In the genomic region with DNA sequence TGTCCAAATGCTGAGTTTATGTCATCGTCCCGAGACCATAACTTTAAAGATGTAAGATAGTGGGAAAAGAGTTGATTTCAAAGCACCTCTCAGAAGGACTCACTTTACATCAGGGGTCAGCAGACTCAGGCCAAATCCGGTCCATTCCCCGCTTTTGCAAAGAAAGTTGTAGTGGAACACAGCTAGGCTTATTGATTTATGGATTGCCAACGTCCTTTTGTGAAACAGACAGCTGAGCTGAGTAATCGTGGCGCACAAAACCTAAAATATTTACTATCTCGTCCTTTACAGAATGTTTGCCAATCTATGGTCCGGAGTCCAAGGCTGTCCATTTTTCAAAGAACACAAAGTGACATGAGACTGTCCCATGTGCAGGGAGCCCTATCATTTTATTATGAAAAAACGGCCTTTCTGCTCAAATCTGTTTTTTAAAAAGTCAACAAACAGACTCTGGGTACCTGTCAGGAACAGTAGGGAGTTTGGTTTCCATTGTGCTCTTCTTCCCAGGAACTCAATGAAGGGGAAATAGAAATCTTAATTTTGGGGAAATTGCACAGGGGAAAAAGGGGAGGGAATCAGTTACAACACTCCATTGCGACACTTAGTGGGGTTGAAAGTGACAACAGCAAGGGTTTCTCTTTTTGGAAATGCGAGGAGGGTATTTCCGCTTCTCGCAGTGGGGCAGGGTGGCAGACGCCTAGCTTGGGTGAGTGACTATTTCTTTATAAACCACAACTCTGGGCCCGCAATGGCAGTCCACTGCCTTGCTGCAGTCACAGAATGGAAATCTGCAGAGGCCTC, we compare ENCODE assay signal across 14 cellular contexts. TPM values are rescaled to one million over a fixed set of nuclear protein-coding genes. Genes with fewer than 3 reads are reported as not detected.
DNase-seq lines count a peak whose midpoint lies in the region; ATAC-seq and TF ChIP-seq lines count a peak whose summit lies in the region.
"Had no signal": no experiment of that assay in that cellular context is flagged by ENCODE, and none has a peak within 500 bp of the region (broad histone marks: within the 10 kb centered on the region; RNA-seq: fewer than 3 reads in every experiment).

IL1RN (plus strand) TSS at position 754 of the 801 bp plus-strand sequence; CDS start at position 781, 27 bp downstream.

- peak; percentile 9 for TF ChIP-seq CTCF in GM06990 (IDR thresholded peaks at IDR 0.05; ENCODE audit: insufficient read depth, low read length, poor library complexity, severe bottlenecking)

- H2AK5ac ChIP-seq in trophoblast cell (ENCODE audit: low read length) = no peak within 1 kb of the TSS

- H3K14ac ChIP-seq in trophoblast cell (ENCODE audit: low read length) = no peak within 1 kb of the TSS

- H3K27me3 ChIP-seq in GM06990 (replicated peaks; ENCODE audit: control insufficient read depth, insufficient read depth, low read length) (no peaks in the 10 kb centered on the region), trophoblast cell (ENCODE audit: insufficient read depth, low read length) (no peaks in the 10 kb centered on the region)
- H3K27me3 ChIP-seq: BE2C had no signal

- no peak for DNase-seq in GM06990 (ENCODE audit: extremely low read depth, insufficient read length)
- DNase-seq in SKM-1 treated with dmso at 0.1 percent for 144 hours (lab: John Stamatoyannopoulos, UW; ENCODE audit: unreplicated experiment) = peak; percentile 93
- DNase-seq in left cardiac atrium = no peak
- DNase-seq in trophoblast cell = peak; percentile 8 to 36
- no peak for DNase-seq in AG08395 (ENCODE audit: low spot score)
- DNase-seq in stimulated activated CD8-positive, alpha-beta memory T cell treated with anti-CD3 and anti-CD28 coated beads, Interleukin-4, amount 100 ng/mL, for 48 hours = no peak
- no peak for DNase-seq in activated CD8-positive, alpha-beta memory T cell treated with anti-CD3 and anti-CD28 coated beads, Interleukin-2, amount 50 U/mL, for 48 hours
- DNase-seq: activated gamma-delta T cell, BE2C, NCI-H2171 treated with DMSO at 0.1 percent for 48 hours had no signal

- no peak within 1 kb of the TSS for H3K4me2 ChIP-seq in trophoblast cell (ENCODE audit: low read length)
- H3K4me2 ChIP-seq: KMS-11 had no signal

- no peak within 1 kb of the TSS for H3K18ac ChIP-seq in trophoblast cell (ENCODE audit: low read length)

- no peaks in the 10 kb centered on the region for H3K79me1 ChIP-seq in trophoblast cell (ENCODE audit: low read length)

- no peak within 1 kb of the TSS for H2BK5ac ChIP-seq in trophoblast cell (ENCODE audit: low read depth, low read length, poor library complexity)

- H3K36me3 ChIP-seq in GM06990 (ENCODE audit: control insufficient read depth, insufficient read depth, low read length) = no peaks in the 10 kb centered on the region
- H3K36me3 ChIP-seq in trophoblast cell (ENCODE audit: control insufficient read depth in 1 of 2, insufficient read depth in 2 of 2, low read length in 2 of 2) = no peaks in the 10 kb centered on the region
- H3K36me3 ChIP-seq: BE2C had no signal

- intact Hi-C loops in left cardiac atrium (cut with DNase I) = no loop called here

- H3K23ac ChIP-seq in trophoblast cell (ENCODE audit: low read length) = no peak within 1 kb of the TSS

- H4K12ac ChIP-seq in trophoblast cell (ENCODE audit: low read depth, low read length) = no peak within 1 kb of the TSS

- no CpG with 5 or more reads among the region's 16 CpGs for WGBS in trophoblast cell (ENCODE audit: extremely low coverage, insufficient coverage, insufficient read length)

- H3K4ac ChIP-seq in trophoblast cell (ENCODE audit: low read depth, low read length) = no peak within 1 kb of the TSS

- no peak within 1 kb of the TSS for H3K4me3 ChIP-seq in GM06990 (replicated peaks; ENCODE audit: low read depth, low read length)
- H3K4me3 ChIP-seq in trophoblast cell (ENCODE audit: low read depth, low read length) = no peak within 1 kb of the TSS

- peak within 1 kb of the TSS; percentile 10 for H3K9ac ChIP-seq in trophoblast cell (ENCODE audit: low read length)
- H3K9ac ChIP-seq: KMS-11 had no signal

- no peaks in the 10 kb centered on the region for H3K4me1 ChIP-seq in trophoblast cell (ENCODE audit: control insufficient read depth in 1 of 2, insufficient read depth in 2 of 2, low read length in 2 of 2)
- H3K4me1 ChIP-seq: BE2C had no signal

- H4K91ac ChIP-seq in trophoblast cell (ENCODE audit: low read depth, low read length) = no peak within 1 kb of the TSS

- H2BK120ac ChIP-seq in trophoblast cell (ENCODE audit: insufficient read depth, low read length, poor library complexity) = no peak within 1 kb of the TSS

- H3K9me3 ChIP-seq in trophoblast cell (ENCODE audit: insufficient read depth, low read depth, low read length) = peaks cover 4% of the 10 kb centered on the region
- H3K9me3 ChIP-seq: BE2C had no signal

- H2AFZ ChIP-seq in trophoblast cell (ENCODE audit: insufficient read depth, low read length, poor library complexity) = no peak within 1 kb of the TSS

- no peak within 1 kb of the TSS for H3K27ac ChIP-seq in trophoblast cell (ENCODE audit: low read depth, low read length)
- H3K27ac ChIP-seq: KMS-11, VCaP had no signal

- ATAC-seq in left cardiac atrium (peak; percentile 30 to 46), HG03196 (IDR thresholded peaks at IDR 0.05; ENCODE audit: unreplicated experiment) (no peak)

- no peak within 1 kb of the TSS for H4K8ac ChIP-seq in trophoblast cell (ENCODE audit: low read depth, low read length)

- H3K79me2 ChIP-seq in trophoblast cell (ENCODE audit: control insufficient read depth, insufficient read depth, low read length, poor library complexity) = no peaks in the 10 kb centered on the region

- H2BK12ac ChIP-seq in trophoblast cell (ENCODE audit: low read length) = no peak within 1 kb of the TSS

RNA-seq across cellular contexts. Expression of gene IL1RN, which starts in this region (rescaled TPM):
- 1 to 10 TPM in 1 of 2 donors, under 1 TPM in 1; 0.60 to 1.5 TPM for total RNA-seq in left cardiac atrium
- 0.33 and 0.37 TPM in 2 replicates for polyA plus RNA-seq in trophoblast cell (2013)
- total RNA-seq: pulmonary artery endothelial cell had no signal

Comparison
In these comparisons a context has a peak if more than half of its experiments do, and no peak if none do; other contexts are left out.
1. DNase-seq: peak in SKM-1 treated with dmso at 0.1 percent for 144 hours (single experiment) and trophoblast cell (2 of 2); none in GM06990 (single experiment), left cardiac atrium (single experiment), AG08395 (single experiment), stimulated activated CD8-positive, alpha-beta memory T cell treated with anti-CD3 and anti-CD28 coated beads, Interleukin-4, amount 100 ng/mL, for 48 hours (single experiment) and activated CD8-positive, alpha-beta memory T cell treated with anti-CD3 and anti-CD28 coated beads, Interleukin-2, amount 50 U/mL, for 48 hours (single experiment).